In genomic region chr2:207621640-207622039, GRCh38 we compare ENCODE assay signal across 24 cellular contexts. TPM values are rescaled to one million over a fixed set of nuclear protein-coding genes. Genes with fewer than 3 reads are reported as not detected.
DNase-seq lines count a peak whose midpoint lies in the region; ATAC-seq, FAIRE-seq and TF ChIP-seq lines count a peak whose summit lies in the region.
"Had no signal": no experiment of that assay in that cellular context is flagged by ENCODE, and none has a peak within 500 bp of the region (broad histone marks: within the 10 kb centered on the region; RNA-seq: fewer than 3 reads in every experiment).

No MANE protein-coding gene starts in this region.

- peaks cover 0 to 7% (median 4%) of the 10 kb centered on the region in 4 donors for H3K4me1 ChIP-seq in Peyer's patch

- peak overlapping the region; percentile 82 for H3K27ac Mint-ChIP-seq in activated naive CD4-positive, alpha-beta T cell treated with anti-CD3 and anti-CD28 coated beads, Interleukin-2, amount 50 U/mL, for 24 hours
- H3K27ac Mint-ChIP-seq in activated naive CD8-positive, alpha-beta T cell treated with anti-CD3 and anti-CD28 coated beads, Interleukin-2, amount 50 U/mL, for 24 hours, result peak overlapping the region; percentile 52

- no peaks in the 10 kb centered on the region for H3K9me3 Mint-ChIP-seq in activated naive CD4-positive, alpha-beta T cell treated with anti-CD3 and anti-CD28 coated beads, Interleukin-2, amount 50 U/mL, for 24 hours
- H3K9me3 Mint-ChIP-seq in activated naive CD8-positive, alpha-beta T cell treated with anti-CD3 and anti-CD28 coated beads, Interleukin-2, amount 50 U/mL, for 24 hours, result no peaks in the 10 kb centered on the region
- H3K9me3 Mint-ChIP-seq: natural killer cell treated with Interleukin-12 subunit alpha and Interleukin-12 subunit beta and Interleukin-15 and Interleukin-18, amount 100 ng/mL, for 72 hours had no signal

- no peak for TF ChIP-seq CTCF in Peyer's patch (IDR thresholded peaks at IDR 0.05)

- no peak for ATAC-seq in activated naive CD8-positive, alpha-beta T cell treated with anti-CD3 and anti-CD28 coated beads, Interleukin-2, amount 50 U/mL, for 24 hours
- ATAC-seq: heart right ventricle; lower lobe of right lung; natural killer cell treated with Interleukin-12 subunit alpha and Interleukin-12 subunit beta and Interleukin-15 and Interleukin-18, amount 100 ng/mL, for 72 hours had no signal

- peak overlapping the region in 1 of 4 donors; percentile 53 for H3K27ac ChIP-seq in Peyer's patch
- H3K27ac ChIP-seq: esophagus muscularis mucosa, heart right ventricle, lower lobe of right lung, stomach, uterus, VCaP had no signal

- peak overlapping the region; percentile 60 for H3K4me3 Mint-ChIP-seq in activated naive CD4-positive, alpha-beta T cell treated with anti-CD3 and anti-CD28 coated beads, Interleukin-2, amount 50 U/mL, for 24 hours
- peak overlapping the region; percentile 31 for H3K4me3 Mint-ChIP-seq in activated naive CD8-positive, alpha-beta T cell treated with anti-CD3 and anti-CD28 coated beads, Interleukin-2, amount 50 U/mL, for 24 hours
- H3K4me3 Mint-ChIP-seq: natural killer cell treated with Interleukin-12 subunit alpha and Interleukin-12 subunit beta and Interleukin-15 and Interleukin-18, amount 100 ng/mL, for 72 hours had no signal

- no peaks in the 10 kb centered on the region for H3K27me3 Mint-ChIP-seq in activated naive CD4-positive, alpha-beta T cell treated with anti-CD3 and anti-CD28 coated beads, Interleukin-2, amount 50 U/mL, for 24 hours
- no peaks in the 10 kb centered on the region for H3K27me3 Mint-ChIP-seq in activated naive CD8-positive, alpha-beta T cell treated with anti-CD3 and anti-CD28 coated beads, Interleukin-2, amount 50 U/mL, for 24 hours
- H3K27me3 Mint-ChIP-seq: natural killer cell treated with Interleukin-12 subunit alpha and Interleukin-12 subunit beta and Interleukin-15 and Interleukin-18, amount 100 ng/mL, for 72 hours had no signal

- no peak for FAIRE-seq in HTR-8/SVneo (lab: Jason Lieb, UNC)
- FAIRE-seq: G401.6, GM18507 had no signal

- H3K4me3 ChIP-seq in Peyer's patch, result no peak overlapping the region
- H3K4me3 ChIP-seq: esophagus muscularis mucosa, heart right ventricle, lower lobe of right lung, stomach, uterus had no signal

- no peaks in the 10 kb centered on the region for H3K27me3 ChIP-seq in Peyer's patch
- H3K27me3 ChIP-seq: esophagus muscularis mucosa, heart right ventricle, stomach, uterus had no signal

- no peaks in the 10 kb centered on the region for H3K9me3 ChIP-seq in Peyer's patch
- H3K9me3 ChIP-seq: esophagus muscularis mucosa, heart right ventricle, lower lobe of right lung, stomach, uterus had no signal

- TF ChIP-seq POLR2A in Peyer's patch (IDR thresholded peaks at IDR 0.05), result no peak

- peaks cover 0 to 3% (median 0%) of the 10 kb centered on the region in 3 donors for H3K36me3 ChIP-seq in Peyer's patch
- H3K36me3 ChIP-seq: uterus had no signal

- DNase-seq in activated naive CD4-positive, alpha-beta T cell treated with anti-CD3 and anti-CD28 coated beads, Interleukin-2, amount 50 U/mL, for 16 hours, result no peak
- DNase-seq in NAMALWA (ENCODE audit: low spot score) (peak; percentile 18), GM03348 (ENCODE audit: low spot score) (no peak), Peyer's patch (no peak), HTR-8/SVneo (ENCODE audit: insufficient read length, low spot score) (no peak)
- no peak for DNase-seq in activated naive CD8-positive, alpha-beta T cell treated with anti-CD3 and anti-CD28 coated beads, Interleukin-2, amount 50 U/mL, for 24 hours
- DNase-seq in stimulated activated CD8-positive, alpha-beta memory T cell treated with anti-CD3 and anti-CD28 coated beads, Interleukin-4, amount 100 ng/mL, for 48 hours, result no peak
- DNase-seq: activated CD8-positive, alpha-beta memory T cell treated with anti-CD3 and anti-CD28 coated beads, Interleukin-2, amount 50 U/mL, for 4 hours; Calu3; HCEC 1CT; heart right ventricle; lower lobe of right lung; NCI-H2081; NCI-H82; RPMI8226; stimulated activated CD4-positive, alpha-beta T cell treated with anti-CD3 and anti-CD28 coated beads, Interleukin-12 subunit alpha, Interleukin-12 subunit beta, amount 100 ng/mL, for 4 hours; stomach; uterus had no signal

- peaks cover 60% of the 10 kb centered on the region for H3K4me1 Mint-ChIP-seq in activated naive CD4-positive, alpha-beta T cell treated with anti-CD3 and anti-CD28 coated beads, Interleukin-2, amount 50 U/mL, for 24 hours
- peaks cover 65% of the 10 kb centered on the region for H3K4me1 Mint-ChIP-seq in activated naive CD8-positive, alpha-beta T cell treated with anti-CD3 and anti-CD28 coated beads, Interleukin-2, amount 50 U/mL, for 24 hours

- H3K36me3 Mint-ChIP-seq in activated naive CD4-positive, alpha-beta T cell treated with anti-CD3 and anti-CD28 coated beads, Interleukin-2, amount 50 U/mL, for 24 hours, result peaks cover 25% of the 10 kb centered on the region
- peaks cover 58% of the 10 kb centered on the region for H3K36me3 Mint-ChIP-seq in activated naive CD8-positive, alpha-beta T cell treated with anti-CD3 and anti-CD28 coated beads, Interleukin-2, amount 50 U/mL, for 24 hours (ENCODE audit: low read depth)

RNA-seq across cellular contexts. Expression of gene METTL21A, which starts 3.6 kb away (rescaled TPM):
- 10 to 100 TPM in 2 of 4 donors, 1 to 10 TPM in 2; 7.0 to 23.1 (median 9.0) TPM for total RNA-seq in Peyer's patch
